30 cellular contexts compared by ENCODE assay signal in genomic region chr13:103812558-103812957, GRCh38.
"Had no signal": no experiment of that assay in that cellular context is flagged by ENCODE, and none has a peak within 500 bp of the region (broad histone marks: within the 10 kb centered on the region; RNA-seq: fewer than 3 reads in every experiment).

No MANE protein-coding gene starts in this region.

- H3K9me3 ChIP-seq: mucosa of descending colon, pancreas, psoas muscle, right atrium auricular region, right lobe of liver, testis, thyroid gland, transverse colon, upper lobe of left lung, vagina had no signal

- H3K27ac ChIP-seq: left lung, pancreas, psoas muscle, right atrium auricular region, right lobe of liver, stomach, testis, thyroid gland, transverse colon, upper lobe of left lung, vagina had no signal

- DNase-seq: hypothalamus; immature natural killer cell; kidney; left colon; left lung; mesendoderm; midbrain; mucosa of descending colon; naive thymus-derived CD4-positive, alpha-beta T cell; nucleus accumbens; pancreas; psoas muscle; right lobe of liver; stimulated activated CD4-positive, alpha-beta T cell treated with anti-CD3 and anti-CD28 coated beads, Interleukin-12 subunit alpha, Interleukin-12 subunit beta, amount 100 ng/mL, for 4 hours; stimulated activated CD4-positive, alpha-beta T cell treated with anti-CD3 and anti-CD28 coated beads, Interleukin-15, amount 100 ng/mL, for 24 hours; stimulated activated CD4-positive, alpha-beta T cell treated with anti-CD3 and anti-CD28 coated beads, Interleukin-2, amount 100 ng/mL, for 24 hours; stimulated activated CD4-positive, alpha-beta T cell treated with anti-CD3 and anti-CD28 coated beads, Interleukin-4, amount 100 ng/mL, for 1 hour; stimulated activated naive B cell treated with anti-CD40 and anti-IgM and Interleukin-4, amounts not matched to agents 10 μg/mL and 1 μg/mL and 100 μg/mL, for 72 hours; stimulated activated naive CD8-positive, alpha-beta T cell treated with anti-CD3 and anti-CD28 coated beads, Interleukin-15, Interleukin-2, amounts not matched to agents 100 U/mL and 50 U/mL, for 24 hours; stomach; testis; thyroid gland; transverse colon; upper lobe of left lung had no signal

- H3K4me3 ChIP-seq: left lung, lung, mucosa of descending colon, pancreas, psoas muscle, right atrium auricular region, right lobe of liver, stomach, testis, thyroid gland, transverse colon, upper lobe of left lung, vagina had no signal

- H3K9me3 Mint-ChIP-seq: nephron had no signal

- H3K4me3 Mint-ChIP-seq: immature natural killer cell; naive thymus-derived CD4-positive, alpha-beta T cell; nephron; neural crest cell; stimulated activated naive B cell treated with anti-CD40 and anti-IgM and Interleukin-4, amounts not matched to agents 10 μg/mL and 1 μg/mL and 100 μg/mL, for 72 hours had no signal

- H3K36me3 Mint-ChIP-seq: immature natural killer cell; stimulated activated naive B cell treated with anti-CD40 and anti-IgM and Interleukin-4, amounts not matched to agents 10 μg/mL and 1 μg/mL and 100 μg/mL, for 72 hours had no signal

- H3K27ac Mint-ChIP-seq: immature natural killer cell; naive thymus-derived CD4-positive, alpha-beta T cell; stimulated activated naive B cell treated with anti-CD40 and anti-IgM and Interleukin-4, amounts not matched to agents 10 μg/mL and 1 μg/mL and 100 μg/mL, for 72 hours had no signal

- H3K36me3 ChIP-seq: left lung, pancreas, right atrium auricular region, right lobe of liver, stomach, thyroid gland, transverse colon, upper lobe of left lung, vagina had no signal

- H3K27me3 Mint-ChIP-seq: naive thymus-derived CD4-positive, alpha-beta T cell; stimulated activated naive B cell treated with anti-CD40 and anti-IgM and Interleukin-4, amounts not matched to agents 10 μg/mL and 1 μg/mL and 100 μg/mL, for 72 hours had no signal

- ATAC-seq: left colon; left lung; mucosa of descending colon; naive thymus-derived CD4-positive, alpha-beta T cell; pancreas; psoas muscle; right lobe of liver; stimulated activated naive B cell treated with anti-CD40 and anti-IgM and Interleukin-4, amounts not matched to agents 10 μg/mL and 1 μg/mL and 100 μg/mL, for 72 hours; stimulated activated naive CD8-positive, alpha-beta T cell treated with anti-CD3 and anti-CD28 coated beads, Interleukin-15, Interleukin-2, amounts not matched to agents 100 U/mL and 50 U/mL, for 24 hours had no signal

- H3K4me1 ChIP-seq: left lung, pancreas, psoas muscle, right atrium auricular region, right lobe of liver, stomach, testis, thyroid gland, transverse colon, upper lobe of left lung, vagina had no signal

- H3K27me3 ChIP-seq: left lung, pancreas, right atrium auricular region, right lobe of liver, stomach, testis, thyroid gland, transverse colon, upper lobe of left lung, vagina had no signal

- H3K4me1 Mint-ChIP-seq: immature natural killer cell; naive thymus-derived CD4-positive, alpha-beta T cell; nephron; neural crest cell; stimulated activated naive B cell treated with anti-CD40 and anti-IgM and Interleukin-4, amounts not matched to agents 10 μg/mL and 1 μg/mL and 100 μg/mL, for 72 hours had no signal

- FAIRE-seq: islet of Langerhans, pancreas had no signal
